10 cellular contexts compared by ENCODE assay signal in genomic region chr10:98340261-98340675, GRCh38.
DNase-seq lines count a peak whose midpoint lies in the region; ATAC-seq and TF ChIP-seq lines count a peak whose summit lies in the region.
"Had no signal": no experiment of that assay in that cellular context is flagged by ENCODE, and none has a peak within 500 bp of the region (broad histone marks: within the 10 kb centered on the region; RNA-seq: fewer than 3 reads in every experiment).

No MANE protein-coding gene starts in this region.

- intact Hi-C loops in psoas muscle (cut with DNase I), result loop anchor here in 1 of 2 donors (5.0 kb wide), 1 partner anchor 72 kb away; no protein-coding TSS in a partner anchor

- TF ChIP-seq CTCF in RWPE2 (IDR thresholded peaks at IDR 0.05; ENCODE audit: poor library complexity, severe bottlenecking), result no peak
- no peak for TF ChIP-seq CTCF in psoas muscle (IDR thresholded peaks at IDR 0.05)
- no peak for TF ChIP-seq CTCF in omental fat pad (IDR thresholded peaks at IDR 0.05)

- H3K36me3 ChIP-seq in RWPE2 (ENCODE audit: low read depth) (no peaks in the 10 kb centered on the region), psoas muscle (ENCODE audit: insufficient read depth in 1 of 2, low read depth in 1 of 2) (no peaks in the 10 kb centered on the region)
- H3K36me3 ChIP-seq: lower lobe of right lung had no signal

- WGBS in psoas muscle, 3 donors, result 19 to 33% (median 20%) methylated on average over 5 of the region's 5 CpGs

- DNase-seq in DMS53 (lab: John Stamatoyannopoulos, UW) (peak; percentile 60), DMS53 treated with DMSO at 0.1 percent for 48 hours (lab: John Stamatoyannopoulos, UW; ENCODE audit: unreplicated experiment) (no peak), RWPE2 (ENCODE audit: low spot score) (no peak), psoas muscle (no peak), AG08396 (ENCODE audit: low spot score) (no peak), NCI-H69 (lab: John Stamatoyannopoulos, UW) (no peak), omental fat pad (ENCODE audit: low spot score) (no peak)
- DNase-seq: lower lobe of right lung had no signal

- H3K27ac ChIP-seq in RWPE2 (ENCODE audit: poor library complexity, severe bottlenecking) (no peak overlapping the region), psoas muscle (peak overlapping the region; percentile 83)
- H3K27ac ChIP-seq: A549, lower lobe of right lung had no signal

- H3K4me3 ChIP-seq in RWPE2 (ENCODE audit: severe bottlenecking) (no peak overlapping the region), psoas muscle (no peak overlapping the region)
- H3K4me3 ChIP-seq: A549, lower lobe of right lung had no signal

- ATAC-seq in HG02798 (IDR thresholded peaks at IDR 0.05; ENCODE audit: poor library complexity, unreplicated experiment) (peak; percentile 51), RWPE2 (ENCODE audit: low read depth) (peak; percentile 40; the same call in 2 of the 3 replicates), psoas muscle (peak; percentile 86 to 88 (median 87)), omental fat pad (ENCODE audit: low FRiP score) (no peak)

- H3K27me3 ChIP-seq in RWPE2 (ENCODE audit: insufficient read depth, poor library complexity, severe bottlenecking) (no peaks in the 10 kb centered on the region), psoas muscle (ENCODE audit: insufficient read depth in 3 of 3, low read length in 2 of 3) (no peaks in the 10 kb centered on the region)

- no peaks in the 10 kb centered on the region for H3K4me1 ChIP-seq in RWPE2 (ENCODE audit: insufficient read depth, poor library complexity, severe bottlenecking)
- H3K4me1 ChIP-seq in psoas muscle, result peaks cover 27% of the 10 kb centered on the region
- H3K4me1 ChIP-seq: A549, lower lobe of right lung had no signal

- no peaks in the 10 kb centered on the region for H3K9me3 ChIP-seq in RWPE2 (ENCODE audit: severe bottlenecking)
- no peaks in the 10 kb centered on the region for H3K9me3 ChIP-seq in psoas muscle
- H3K9me3 ChIP-seq: A549, lower lobe of right lung had no signal
